ENCODE assay signal across 8 cellular contexts in genomic region chr19:4868286-4868834, GRCh38. TPM values are rescaled to one million over a fixed set of nuclear protein-coding genes. Genes with fewer than 3 reads are reported as not detected.
DNase-seq lines count a peak whose midpoint lies in the region; TF ChIP-seq lines count a peak whose summit lies in the region.

No MANE protein-coding gene starts in this region.

- DNase-seq in brain microvascular endothelial cell (no peak), D341Med (ENCODE audit: low spot score) (no peak), inferior parietal cortex (ENCODE audit: extremely low spot score) (no peak), NCI-H1048 (lab: John Stamatoyannopoulos, UW) (no peak)
- DNase-seq in stimulated activated CD4-positive, alpha-beta T cell treated with anti-CD3 and anti-CD28 coated beads, Interleukin-4, amount 100 ng/mL, for 24 hours = no peak

- peak overlapping the region; percentile 85; the same call in 1 of the 2 replicates for H3K27ac ChIP-seq in BLaER1
- peak overlapping the region; percentile 76 for H3K27ac ChIP-seq in brain microvascular endothelial cell

- H3K27me3 Mint-ChIP-seq in IgD-negative memory B cell (no peaks in the 10 kb centered on the region), nephron (ENCODE audit: low read depth) (peaks cover 3% of the 10 kb centered on the region)

- peak overlapping the region; percentile 86 to 93 (median 90) for H3K4me3 Mint-ChIP-seq in IgD-negative memory B cell
- peak overlapping the region; percentile 85 to 90 (median 89) for H3K4me3 Mint-ChIP-seq in nephron

- in situ Hi-C loops in brain microvascular endothelial cell (cut with HindIII; ENCODE audit: low pct_ligation_motif_present, low sequenced_read_pairs) = no loop called here

- peaks cover 6% of the 10 kb centered on the region; the same call in 1 of the 2 replicates for H3K36me3 ChIP-seq in BLaER1
- H3K36me3 ChIP-seq in brain microvascular endothelial cell (replicated peaks) = peaks cover 5% of the 10 kb centered on the region

- no peak overlapping the region for H3K9ac ChIP-seq in BLaER1

- no peaks in the 10 kb centered on the region for H3K27me3 ChIP-seq in BLaER1
- H3K27me3 ChIP-seq in brain microvascular endothelial cell (replicated peaks) = no peaks in the 10 kb centered on the region

- peak overlapping the region; percentile 43 to 92 (median 80) for H3K27ac Mint-ChIP-seq in IgD-negative memory B cell
- no peak overlapping the region for H3K27ac Mint-ChIP-seq in nephron

- peak overlapping the region; percentile 86; the same call in 1 of the 2 replicates for H3K4me3 ChIP-seq in BLaER1
- no peak overlapping the region for H3K4me3 ChIP-seq in brain microvascular endothelial cell (ENCODE audit: low read depth, low read length)

- H3K36me3 Mint-ChIP-seq in IgD-negative memory B cell (peaks cover 2% of the 10 kb centered on the region), nephron (ENCODE audit: low read depth) (peaks cover 8% of the 10 kb centered on the region)

- peaks cover 5 to 15% (median 15%) of the 10 kb centered on the region in 3 donors for H3K4me1 Mint-ChIP-seq in IgD-negative memory B cell
- peaks cover 5% of the 10 kb centered on the region for H3K4me1 Mint-ChIP-seq in nephron

- H3K9me3 Mint-ChIP-seq in IgD-negative memory B cell (no peaks in the 10 kb centered on the region), nephron (no peaks in the 10 kb centered on the region)

- peak overlapping the region; percentile 95 for H3K4me2 ChIP-seq in BLaER1

- no peaks in the 10 kb centered on the region for H3K9me3 ChIP-seq in BLaER1

- no peak for TF ChIP-seq CTCF in brain microvascular endothelial cell (IDR thresholded peaks at IDR 0.05; ENCODE audit: low read depth, low read length, missing control alignments)
- TF ChIP-seq CTCF in nephron (IDR thresholded peaks at IDR 0.05; ENCODE audit: unreplicated experiment in 3 of 3) = no peak

- H3K4me1 ChIP-seq in BLaER1 = peaks cover 85% of the 10 kb centered on the region

- H4K20me1 ChIP-seq in BLaER1 = peaks cover 30% of the 10 kb centered on the region

RNA-seq across cellular contexts. Expression of gene PLIN3, which starts 0.9 kb away (rescaled TPM):
- polyA plus RNA-seq in IgD-negative memory B cell = 52.1 TPM

RNA-seq across cellular contexts. Expression of gene ARRDC5, which starts 34.3 kb away (rescaled TPM):
- 1.2 TPM for polyA plus RNA-seq in IgD-negative memory B cell

RNA-seq across cellular contexts. Expression of gene TICAM1, which starts 36.8 kb away (rescaled TPM):
- 23.3 TPM for polyA plus RNA-seq in IgD-negative memory B cell

RNA-seq across cellular contexts. Expression of gene UHRF1, which starts 40.9 kb away (rescaled TPM):
- polyA plus RNA-seq in IgD-negative memory B cell = not detected

Comparison
In these comparisons a context has a peak if more than half of its experiments do, and no peak if none do; other contexts are left out.
1. H3K27ac Mint-ChIP-seq: peak in IgD-negative memory B cell (3 of 3); none in nephron (0 of 3).